ENCODE assay signal across 1 cellular context in genomic region chr9:129105857-129106694, GRCh38.
TF ChIP-seq lines count a peak whose summit lies in the region.

No MANE protein-coding gene starts in this region.

TF ChIP-seq in HepG2, 621 proteins besides CTCF, POLR2A, EP300 and RAD21:
- TF ChIP-seq ZNF33B (CRISPR knock-in tag; IDR thresholded peaks at IDR 0.05): no peak
- peak; percentile 88 for TF ChIP-seq ZNF768 (CRISPR knock-in tag; IDR thresholded peaks at IDR 0.05)
- TF ChIP-seq RORA (CRISPR knock-in tag; IDR thresholded peaks at IDR 0.05): no peak
- no peak for TF ChIP-seq ZNF10 (CRISPR knock-in tag; IDR thresholded peaks at IDR 0.05; ENCODE audit: borderline replicate concordance, low read depth)
- TF ChIP-seq ZNF557 (CRISPR knock-in tag; IDR thresholded peaks at IDR 0.05): no peak
